Comparison of ENCODE assay signal across 8 cellular contexts in genomic region chr13:114282143-114282685, GRCh38. TPM values are rescaled to one million over a fixed set of nuclear protein-coding genes. Genes with fewer than 3 reads are reported as not detected.
DNase-seq lines count a peak whose midpoint lies in the region; ATAC-seq and TF ChIP-seq lines count a peak whose summit lies in the region.

No MANE protein-coding gene starts in this region.

- H3K27ac ChIP-seq in RWPE1 (peak overlapping the region; percentile 99), prostate gland (peak overlapping the region; percentile 92 to 98)

- peak overlapping the region; percentile 90 for H3K27ac Mint-ChIP-seq in activated naive CD8-positive, alpha-beta T cell treated with anti-CD3 and anti-CD28 coated beads for 36 hours

- H3K27me3 Mint-ChIP-seq in activated naive CD8-positive, alpha-beta T cell treated with anti-CD3 and anti-CD28 coated beads for 36 hours = no peaks in the 10 kb centered on the region

- H3K36me3 Mint-ChIP-seq in activated naive CD8-positive, alpha-beta T cell treated with anti-CD3 and anti-CD28 coated beads for 36 hours = peaks cover 44% of the 10 kb centered on the region

- POLR2A ChIA-PET in RWPE1 (lab: Yijun Ruan, JAX; ENCODE audit: low non-redundant PET) = no interaction called here

- no peaks in the 10 kb centered on the region for H3K9me3 ChIP-seq in prostate gland

- peaks cover 3% of the 10 kb centered on the region for H3K4me1 ChIP-seq in prostate gland (replicated peaks)

- H3K4me3 ChIP-seq in prostate gland = peak overlapping the region; percentile 60 to 84

- peak overlapping the region; percentile 85 for H3K4me3 Mint-ChIP-seq in activated naive CD8-positive, alpha-beta T cell treated with anti-CD3 and anti-CD28 coated beads for 36 hours

- DNase-seq in AG08396 (ENCODE audit: low spot score) (peak; percentile 69), RWPE1 (ENCODE audit: low spot score) (peak; percentile 55), left cardiac atrium (peak; percentile 47), prostate gland (ENCODE audit: low spot score) (peak; percentile 16)
- DNase-seq in activated naive CD8-positive, alpha-beta T cell treated with anti-CD3 and anti-CD28 coated beads for 36 hours = peak; percentile 48
- DNase-seq in NK-92 treated with Interleukin-12 subunit alpha and Interleukin-12 subunit beta, amount 100 ng/mL, for 24 hours (lab: John Stamatoyannopoulos, UW) = no peak

- H3K27me3 ChIP-seq in prostate gland (replicated peaks; ENCODE audit: insufficient read depth) = no peaks in the 10 kb centered on the region

- TF ChIP-seq CTCF in RWPE1 (conservative IDR thresholded peaks at IDR 0.05; ENCODE audit: low read depth) (no peak), prostate gland (IDR thresholded peaks at IDR 0.05) (no peak)

- H3K9me3 Mint-ChIP-seq in activated naive CD8-positive, alpha-beta T cell treated with anti-CD3 and anti-CD28 coated beads for 36 hours = no peaks in the 10 kb centered on the region

- under 1% methylated on average over 40 of the region's 41 CpGs for whole genome bisulfite sequencing in prostate gland

- peaks cover 38% of the 10 kb centered on the region for H3K4me1 Mint-ChIP-seq in activated naive CD8-positive, alpha-beta T cell treated with anti-CD3 and anti-CD28 coated beads for 36 hours

- no peaks in the 10 kb centered on the region for H3K36me3 ChIP-seq in prostate gland

- intact Hi-C loops in left cardiac atrium (cut with DNase I) = no loop called here
- intact Hi-C loops in prostate gland (cut with DNase I) = no loop called here

- ATAC-seq in GM18868 (IDR thresholded peaks at IDR 0.05; ENCODE audit: unreplicated experiment) = peak; percentile 65
- ATAC-seq in HG03378 (IDR thresholded peaks at IDR 0.05; ENCODE audit: unreplicated experiment) = peak; percentile 16
- peak; percentile 22 to 67 for ATAC-seq in left cardiac atrium

- CTCF ChIA-PET in RWPE1 (lab: Yijun Ruan, JAX) = no interaction called here

- no peak for TF ChIP-seq POLR2A in prostate gland (IDR thresholded peaks at IDR 0.05)

RNA-seq across cellular contexts. Expression of gene UPF3A, which starts 0.8 kb away (rescaled TPM):
- total RNA-seq in activated naive CD8-positive, alpha-beta T cell treated with anti-CD3 and anti-CD28 coated beads for 36 hours = 10 to 100 TPM; 42.9 to 45.9 TPM
- total RNA-seq in left cardiac atrium (10 to 100 TPM; 22.2 to 28.0 TPM), prostate gland (10 to 100 TPM; 30.6 to 62.9 TPM)

RNA-seq across cellular contexts. Expression of gene CHAMP1, which starts 32.1 kb away (rescaled TPM):
- 10 to 100 TPM; 46.2 to 46.6 TPM for total RNA-seq in activated naive CD8-positive, alpha-beta T cell treated with anti-CD3 and anti-CD28 coated beads for 36 hours
- 10 to 100 TPM; 11.5 to 12.0 TPM for total RNA-seq in left cardiac atrium
- 10 to 100 TPM; 23.0 to 56.3 TPM for total RNA-seq in prostate gland

RNA-seq across cellular contexts. Expression of gene CDC16, which starts 47.5 kb away (rescaled TPM):
- total RNA-seq in activated naive CD8-positive, alpha-beta T cell treated with anti-CD3 and anti-CD28 coated beads for 36 hours = 10 to 100 TPM; 72.8 to 73.0 TPM
- total RNA-seq in left cardiac atrium (10 to 100 TPM; 37.9 to 38.9 TPM), prostate gland (10 to 100 TPM; 37.7 to 75.0 TPM)
